ENCODE assay signal across 11 cellular contexts in the genomic region with DNA sequence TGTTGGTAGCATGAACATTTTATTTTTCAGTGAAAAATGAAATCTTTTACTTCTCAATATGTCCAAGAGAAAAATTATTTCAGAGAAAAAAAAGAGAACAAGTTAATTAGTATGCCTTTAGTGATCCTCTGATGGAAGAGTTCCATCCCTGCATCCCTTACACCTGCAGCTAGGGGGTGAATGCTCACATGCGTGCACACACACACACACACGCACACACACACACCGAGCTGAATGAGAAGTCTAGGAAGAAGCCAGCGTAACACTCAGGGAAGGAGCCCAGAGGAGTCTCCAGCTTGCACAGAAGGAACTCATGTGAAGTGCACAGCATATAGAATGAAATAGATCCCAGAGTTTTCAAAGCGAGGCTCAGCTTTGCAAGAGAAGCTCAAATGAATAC.
DNase-seq lines count a peak whose midpoint lies in the region; ATAC-seq and TF ChIP-seq lines count a peak whose summit lies in the region.
"Had no signal": no experiment of that assay in that cellular context is flagged by ENCODE, and none has a peak within 500 bp of the region (broad histone marks: within the 10 kb centered on the region; RNA-seq: fewer than 3 reads in every experiment).

No MANE protein-coding gene starts in this region.

- TF ChIP-seq CTCF in NB4 (IDR thresholded peaks at IDR 0.05; ENCODE audit: low read depth, low read length) (peak; percentile 18), colonic mucosa (IDR thresholded peaks at IDR 0.05) (peak; percentile 18), neural cell (IDR thresholded peaks at IDR 0.05; ENCODE audit: poor library complexity, severe bottlenecking) (peak; percentile 45), spleen (IDR thresholded peaks at IDR 0.05 in 8 of 11, conservative IDR thresholded peaks at IDR 0.05 in 3 of 11) (no peak)

- no peaks in the 10 kb centered on the region for H3K79me2 ChIP-seq in neural cell (replicated peaks; ENCODE audit: insufficient read depth, low read length)

- ATAC-seq in HG02571 (IDR thresholded peaks at IDR 0.05; ENCODE audit: unreplicated experiment) (no peak), GM21515 (IDR thresholded peaks at IDR 0.05; ENCODE audit: unreplicated experiment) (no peak)
- ATAC-seq: activated T-cell treated with anti-CD3 and anti-CD28 coated beads, Interleukin-2, amount 50 U/mL, for 72 hours; stimulated activated effector memory CD8-positive, alpha-beta T cell treated with anti-CD3 and anti-CD28 coated beads, Interleukin-12 subunit alpha, Interleukin-12 subunit beta, amount 100 ng/mL, for 72 hours had no signal

- intact Hi-C loops in colonic mucosa (cut with DNase I) (no loop called here), spleen (cut with DNase I; ENCODE audit: low total_unique reads) (no loop called here)

- TF ChIP-seq RAD21 in neural cell (conservative IDR thresholded peaks at IDR 0.05): no peak

- H4K20me1 ChIP-seq in neural cell (ENCODE audit: insufficient read depth): no peaks in the 10 kb centered on the region

- no peaks in the 10 kb centered on the region for H3F3A ChIP-seq in neural cell (ENCODE audit: insufficient read depth, low read length, poor library complexity, severe bottlenecking)

- H3K4me2 ChIP-seq in neural cell (ENCODE audit: low read length): no peak overlapping the region

- H3K9me3 ChIP-seq in colonic mucosa (no peaks in the 10 kb centered on the region), neural cell (ENCODE audit: low read length) (no peaks in the 10 kb centered on the region), spleen (no peaks in the 10 kb centered on the region)

- no peak overlapping the region for H2AFZ ChIP-seq in neural cell (ENCODE audit: low read depth, low read length)

- H3K27me3 ChIP-seq in colonic mucosa (no peaks in the 10 kb centered on the region), neural cell (ENCODE audit: insufficient read depth, low read depth, low read length) (no peaks in the 10 kb centered on the region), spleen (replicated peaks in 1 of 7) (no peaks in the 10 kb centered on the region)

- no peak for TF ChIP-seq POLR2A in NB4 (IDR thresholded peaks at IDR 0.05; ENCODE audit: extremely low read depth, insufficient read length)
- TF ChIP-seq POLR2A in spleen (IDR thresholded peaks at IDR 0.05): no peak

- DNase-seq in ELR (ENCODE audit: low read depth) (peak; percentile 8), NB4 (ENCODE audit: low read depth) (peak; percentile 24), colonic mucosa (no peak), SHP77 treated with DMSO at 0.1 percent for 48 hours (lab: John Stamatoyannopoulos, UW) (no peak), spleen (no peak)
- DNase-seq: activated T-cell treated with anti-CD3 and anti-CD28 coated beads, Interleukin-2, amount 50 U/mL, for 72 hours; NCI-H1417 treated with DMSO at 0.1 percent for 48 hours had no signal

- no peak for TF ChIP-seq EP300 in neural cell (conservative IDR thresholded peaks at IDR 0.05; ENCODE audit: poor library complexity, severe bottlenecking)

- no peaks in the 10 kb centered on the region for H3K36me3 ChIP-seq in colonic mucosa
- no peaks in the 10 kb centered on the region for H3K36me3 ChIP-seq in neural cell (ENCODE audit: insufficient read depth, low read length)
- H3K36me3 ChIP-seq in spleen: no peaks in the 10 kb centered on the region

- H3K4me1 ChIP-seq in colonic mucosa (no peaks in the 10 kb centered on the region), spleen (no peaks in the 10 kb centered on the region)

- WGBS in spleen, 5 donors: 56 to 80% (median 75%) methylated on average over 5 of the region's 5 CpGs

- H3K4me3 ChIP-seq in NB4 (ENCODE audit: low read depth, low read length): no peak overlapping the region
- H3K4me3 ChIP-seq in colonic mucosa: no peak overlapping the region
- no peak overlapping the region for H3K4me3 ChIP-seq in neural cell (ENCODE audit: low read length)
- no peak overlapping the region for H3K4me3 ChIP-seq in spleen

- H3K9ac ChIP-seq in colonic mucosa (ENCODE audit: low read depth in 2 of 2, low read length in 2 of 2): no peak overlapping the region
- H3K9ac ChIP-seq in neural cell (ENCODE audit: low read length): no peak overlapping the region

- H3K9me2 ChIP-seq in neural cell (ENCODE audit: insufficient read depth, low read length): no peaks in the 10 kb centered on the region

- no peak overlapping the region for H3K27ac ChIP-seq in colonic mucosa
- H3K27ac ChIP-seq in neural cell (ENCODE audit: low read length): no peak overlapping the region
- H3K27ac ChIP-seq in spleen: no peak overlapping the region

TF ChIP-seq in neural cell, 6 proteins besides CTCF, POLR2A, EP300 and RAD21:
- TF ChIP-seq, protein P1, sequence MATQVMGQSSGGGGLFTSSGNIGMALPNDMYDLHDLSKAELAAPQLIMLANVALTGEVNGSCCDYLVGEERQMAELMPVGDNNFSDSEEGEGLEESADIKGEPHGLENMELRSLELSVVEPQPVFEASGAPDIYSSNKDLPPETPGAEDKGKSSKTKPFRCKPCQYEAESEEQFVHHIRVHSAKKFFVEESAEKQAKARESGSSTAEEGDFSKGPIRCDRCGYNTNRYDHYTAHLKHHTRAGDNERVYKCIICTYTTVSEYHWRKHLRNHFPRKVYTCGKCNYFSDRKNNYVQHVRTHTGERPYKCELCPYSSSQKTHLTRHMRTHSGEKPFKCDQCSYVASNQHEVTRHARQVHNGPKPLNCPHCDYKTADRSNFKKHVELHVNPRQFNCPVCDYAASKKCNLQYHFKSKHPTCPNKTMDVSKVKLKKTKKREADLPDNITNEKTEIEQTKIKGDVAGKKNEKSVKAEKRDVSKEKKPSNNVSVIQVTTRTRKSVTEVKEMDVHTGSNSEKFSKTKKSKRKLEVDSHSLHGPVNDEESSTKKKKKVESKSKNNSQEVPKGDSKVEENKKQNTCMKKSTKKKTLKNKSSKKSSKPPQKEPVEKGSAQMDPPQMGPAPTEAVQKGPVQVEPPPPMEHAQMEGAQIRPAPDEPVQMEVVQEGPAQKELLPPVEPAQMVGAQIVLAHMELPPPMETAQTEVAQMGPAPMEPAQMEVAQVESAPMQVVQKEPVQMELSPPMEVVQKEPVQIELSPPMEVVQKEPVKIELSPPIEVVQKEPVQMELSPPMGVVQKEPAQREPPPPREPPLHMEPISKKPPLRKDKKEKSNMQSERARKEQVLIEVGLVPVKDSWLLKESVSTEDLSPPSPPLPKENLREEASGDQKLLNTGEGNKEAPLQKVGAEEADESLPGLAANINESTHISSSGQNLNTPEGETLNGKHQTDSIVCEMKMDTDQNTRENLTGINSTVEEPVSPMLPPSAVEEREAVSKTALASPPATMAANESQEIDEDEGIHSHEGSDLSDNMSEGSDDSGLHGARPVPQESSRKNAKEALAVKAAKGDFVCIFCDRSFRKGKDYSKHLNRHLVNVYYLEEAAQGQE (IDR thresholded peaks at IDR 0.05; ENCODE audit: borderline replicate concordance): no peak
- TF ChIP-seq SMC3 (conservative IDR thresholded peaks at IDR 0.05; ENCODE audit: poor library complexity): peak; percentile 16

Comparison
In these comparisons a context has a peak if more than half of its experiments do, and no peak if none do; other contexts are left out.
1. DNase-seq: peak in ELR (single experiment) and NB4 (single experiment); none in colonic mucosa (single experiment), SHP77 treated with DMSO at 0.1 percent for 48 hours (single experiment) and spleen (single experiment).
2. CTCF ChIP-seq: peak in NB4 (single experiment), colonic mucosa (single experiment) and neural cell (single experiment); none in spleen (0 of 11).